Comparison of ENCODE assay signal across 26 cellular contexts in the genomic region with DNA sequence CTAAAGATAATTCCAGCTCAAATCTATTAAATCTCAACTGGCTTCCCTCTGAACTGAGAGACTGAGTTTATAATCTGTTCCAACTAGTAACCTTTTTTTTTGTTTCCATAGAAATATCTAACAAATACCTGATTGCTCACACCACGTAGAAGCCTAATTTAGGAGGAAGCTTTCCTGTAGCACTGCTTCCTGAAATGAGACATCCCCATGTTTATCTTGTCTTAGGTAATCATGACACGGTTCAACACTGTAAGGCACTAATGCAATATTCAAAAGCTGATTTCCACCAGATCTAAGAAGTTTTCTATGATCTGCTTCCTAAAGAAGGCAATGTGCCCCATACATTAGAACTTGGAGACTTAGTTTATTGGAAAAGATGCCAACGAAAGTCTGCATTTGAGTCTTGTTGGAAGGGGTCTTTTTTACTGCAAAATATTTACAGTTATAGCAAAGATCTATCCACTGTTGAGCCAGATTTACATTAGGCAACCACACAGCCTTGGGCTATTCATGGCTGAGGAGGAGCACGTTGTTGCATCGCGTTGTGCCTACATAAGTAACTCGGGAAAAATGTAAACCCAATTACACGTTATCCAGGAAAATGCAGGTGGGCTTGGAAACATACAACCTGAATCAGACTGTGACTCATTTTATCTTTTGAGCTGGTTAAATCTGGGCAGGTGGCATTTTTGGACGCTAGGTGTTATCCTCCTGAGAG.
"Had no signal": no experiment of that assay in that cellular context is flagged by ENCODE, and none has a peak within 500 bp of the region (broad histone marks: within the 10 kb centered on the region; RNA-seq: fewer than 3 reads in every experiment).

No MANE protein-coding gene starts in this region.

- DNase-seq: activated CD4-positive, alpha-beta memory T cell treated with anti-CD3 and anti-CD28 coated beads for 36 hours; activated CD4-positive, alpha-beta T cell treated with anti-CD3 and anti-CD28 coated beads, Interleukin-2, amount 10 ng/mL, durations not matched to agents 24 days and 14 days; activated CD4-positive, CD25-positive, alpha-beta regulatory T cell treated with anti-CD3 and anti-CD28 coated beads, Interleukin-2, amount 50 U/mL, for 72 hours; activated CD8-positive, alpha-beta memory T cell treated with anti-CD3 and anti-CD28 coated beads, Interleukin-2, amount 50 U/mL, for 4 hours; activated gamma-delta T cell treated with Interleukin-2 at 50 U/mL for 16 hours; activated naive CD4-positive, alpha-beta T cell treated with anti-CD3 and anti-CD28 coated beads, Interleukin-2, amount 50 U/mL, for 16 hours; activated T-cell treated with anti-CD3 and anti-CD28 coated beads, Interleukin-2, amount 50 U/mL, for 1 hour; amniotic stem cell; brain microvascular endothelial cell; caudate nucleus; esophagus squamous epithelium; foreskin melanocyte; heart right ventricle; left ventricle myocardium inferior; mucosa of descending colon; right lobe of liver; stimulated activated CD4-positive, alpha-beta T cell treated with anti-CD3 and anti-CD28 coated beads, Interleukin-12 subunit alpha, Interleukin-12 subunit beta, amount 100 ng/mL, for 4 hours; stimulated activated CD4-positive, alpha-beta T cell treated with anti-CD3 and anti-CD28 coated beads, Interleukin-4, amount 100 ng/mL, for 1 hour; stimulated activated naive CD8-positive, alpha-beta T cell treated with anti-CD3 and anti-CD28 coated beads, Interleukin-15, Interleukin-2, amounts not matched to agents 100 U/mL and 50 U/mL, for 24 hours; upper lobe of left lung had no signal

- H3K9me3 Mint-ChIP-seq: natural killer cell treated with Interleukin-12 subunit alpha and Interleukin-12 subunit beta and Interleukin-15 and Interleukin-18, amount 100 ng/mL, for 72 hours; T-helper 1 cell treated with Interleukin-12 subunit alpha and Interleukin-12 subunit beta and Interleukin-4 antibody, amounts not matched to agents 30 μg/mL and 1 μg/mL, for 36 hours had no signal

- H3K4me3 Mint-ChIP-seq: activated CD4-positive, alpha-beta memory T cell treated with anti-CD3 and anti-CD28 coated beads for 36 hours; activated CD4-positive, alpha-beta T cell treated with anti-CD3 and anti-CD28 coated beads, Interleukin-2, amount 10 ng/mL, durations not matched to agents 24 days and 14 days; natural killer cell treated with Interleukin-12 subunit alpha and Interleukin-12 subunit beta and Interleukin-15 and Interleukin-18, amount 100 ng/mL, for 72 hours; T-helper 1 cell treated with Interleukin-12 subunit alpha and Interleukin-12 subunit beta and Interleukin-4 antibody, amounts not matched to agents 30 μg/mL and 1 μg/mL, for 36 hours had no signal

- H3K27ac Mint-ChIP-seq: activated CD4-positive, alpha-beta memory T cell treated with anti-CD3 and anti-CD28 coated beads for 36 hours; activated CD4-positive, alpha-beta T cell treated with anti-CD3 and anti-CD28 coated beads, Interleukin-2, amount 10 ng/mL, durations not matched to agents 24 days and 14 days; natural killer cell treated with Interleukin-12 subunit alpha and Interleukin-12 subunit beta and Interleukin-15 and Interleukin-18, amount 100 ng/mL, for 72 hours; T-helper 1 cell treated with Interleukin-12 subunit alpha and Interleukin-12 subunit beta and Interleukin-4 antibody, amounts not matched to agents 30 μg/mL and 1 μg/mL, for 36 hours had no signal

- H3K27ac ChIP-seq: brain microvascular endothelial cell, esophagus squamous epithelium, heart right ventricle, right lobe of liver, skin epidermis, thoracic aorta, upper lobe of left lung, vagina had no signal

- H3K27me3 ChIP-seq: brain microvascular endothelial cell, esophagus squamous epithelium, right lobe of liver, upper lobe of left lung, vagina had no signal

- H3K9me3 ChIP-seq: esophagus squamous epithelium, left ventricle myocardium inferior, mucosa of descending colon, right lobe of liver, thoracic aorta, upper lobe of left lung, vagina had no signal

- H3K36me3 ChIP-seq: brain microvascular endothelial cell, esophagus squamous epithelium, heart right ventricle, left ventricle myocardium inferior, right lobe of liver, thoracic aorta, upper lobe of left lung, vagina had no signal

- H3K4me3 ChIP-seq: esophagus squamous epithelium, heart right ventricle, left ventricle myocardium inferior, lung, mucosa of descending colon, right lobe of liver, skin epidermis, thoracic aorta, upper lobe of left lung, vagina had no signal

- H3K36me3 Mint-ChIP-seq: activated CD4-positive, alpha-beta memory T cell treated with anti-CD3 and anti-CD28 coated beads for 36 hours; natural killer cell treated with Interleukin-12 subunit alpha and Interleukin-12 subunit beta and Interleukin-15 and Interleukin-18, amount 100 ng/mL, for 72 hours had no signal

- ATAC-seq: heart right ventricle; mucosa of descending colon; natural killer cell treated with Interleukin-12 subunit alpha and Interleukin-12 subunit beta and Interleukin-15 and Interleukin-18, amount 100 ng/mL, for 72 hours; stimulated activated naive CD8-positive, alpha-beta T cell treated with anti-CD3 and anti-CD28 coated beads, Interleukin-15, Interleukin-2, amounts not matched to agents 100 U/mL and 50 U/mL, for 24 hours had no signal

- H3K4me1 ChIP-seq: esophagus squamous epithelium, right lobe of liver, upper lobe of left lung, vagina had no signal
